13 cellular contexts compared by ENCODE assay signal in the genomic region with DNA sequence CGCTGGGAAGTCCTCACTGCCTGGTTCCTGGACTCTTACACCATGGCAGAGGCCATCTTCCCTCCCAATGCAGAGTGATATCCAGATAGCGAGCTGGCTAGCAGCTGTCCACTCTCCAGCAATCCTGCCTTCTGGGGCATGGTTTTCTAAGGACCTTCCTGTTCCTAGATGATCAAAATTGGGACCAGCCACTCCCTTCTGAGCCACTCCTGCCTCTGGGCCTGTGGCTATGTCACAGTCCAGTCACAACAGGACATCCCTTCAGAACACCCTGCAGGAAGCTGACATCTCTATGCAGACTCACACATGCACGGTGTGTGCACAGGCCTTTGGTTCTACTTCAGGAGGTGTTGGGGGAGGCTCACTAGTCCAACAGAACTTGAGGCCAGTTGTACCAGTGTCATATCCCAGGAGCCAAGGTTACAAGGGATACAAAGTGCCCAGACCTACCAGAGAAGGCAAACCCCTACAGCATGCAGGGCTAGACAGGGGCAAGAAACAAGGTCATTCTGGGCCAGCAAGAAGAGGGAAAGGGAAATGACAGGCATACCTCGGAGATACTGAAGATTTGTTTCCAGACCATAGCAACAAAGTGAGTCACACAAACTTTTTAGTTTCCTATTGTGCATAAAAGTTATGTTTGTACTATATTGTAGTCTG. TPM values are rescaled to one million over a fixed set of nuclear protein-coding genes. Genes with fewer than 3 reads are reported as not detected.
A peak's percentile ranks its signal among the peaks of the same experiment; 100 is the strongest.
DNase-seq lines count a peak whose midpoint lies in the region; ATAC-seq and TF ChIP-seq lines count a peak whose summit lies in the region.
"Had no signal": no experiment of that assay in that cellular context is flagged by ENCODE, and none has a peak within 500 bp of the region (broad histone marks: within the 10 kb centered on the region; RNA-seq: fewer than 3 reads in every experiment).

No MANE protein-coding gene starts in this region.

- POLR2A ChIA-PET in activated CD8-positive, alpha-beta T cell treated with anti-CD3 and anti-CD28 coated beads for 36 hours (lab: Charles Lee): interaction anchor here (2.3 kb wide), 1 partner anchor 15 kb away, joined by 7 read pairs; a partner anchor contains a TSS

- H3K4me3 Mint-ChIP-seq in activated CD8-positive, alpha-beta T cell treated with anti-CD3 and anti-CD28 coated beads for 36 hours: no peak overlapping the region
- H3K4me3 Mint-ChIP-seq in osteocyte (ENCODE audit: unreplicated experiment): no peak overlapping the region
- H3K4me3 Mint-ChIP-seq in activated naive CD4-positive, alpha-beta T cell treated with anti-CD3 and anti-CD28 coated beads, Interleukin-2, amount 10 ng/mL, durations not matched to agents 7 days and 5 days: no peak overlapping the region

- H3K27me3 ChIP-seq in GM23248 (replicated peaks; ENCODE audit: insufficient read depth): no peaks in the 10 kb centered on the region
- H3K27me3 ChIP-seq in fibroblast of lung (ENCODE audit: control insufficient read depth, insufficient read depth, low read length): no peaks in the 10 kb centered on the region
- H3K27me3 ChIP-seq: Peyer's patch had no signal

- H3K9me2 ChIP-seq in GM23248 (ENCODE audit: insufficient read depth): no peaks in the 10 kb centered on the region

- H3K36me3 ChIP-seq in GM23248 (ENCODE audit: low read depth): peaks cover 13% of the 10 kb centered on the region; the same call in 1 of the 2 replicates
- H3K36me3 ChIP-seq in fibroblast of lung (ENCODE audit: control insufficient read depth, insufficient read depth, low read length): peaks cover 8% of the 10 kb centered on the region

- no peak overlapping the region for H2AFZ ChIP-seq in GM23248
- peak overlapping the region; percentile 20 for H2AFZ ChIP-seq in fibroblast of lung (ENCODE audit: low read length)

- H4K20me1 ChIP-seq in GM23248 (ENCODE audit: insufficient read depth): no peaks in the 10 kb centered on the region
- no peaks in the 10 kb centered on the region for H4K20me1 ChIP-seq in fibroblast of lung (ENCODE audit: control insufficient read depth, extremely low read depth, insufficient read depth, low read length)

- in situ Hi-C loops in GM23248 (cut with MboI): no loop called here

- H3K4me3 ChIP-seq in GM23248 (no peak overlapping the region), fibroblast of lung (replicated peaks in 1 of 4; ENCODE audit: control extremely low read depth in 1 of 4, insufficient read depth in 1 of 4, low read depth in 3 of 4, low read length in 4 of 4) (no peak overlapping the region)
- H3K4me3 ChIP-seq: Peyer's patch had no signal

- H3K9me3 ChIP-seq in GM23248 (ENCODE audit: low read depth): no peaks in the 10 kb centered on the region
- no peaks in the 10 kb centered on the region for H3K9me3 ChIP-seq in fibroblast of lung (ENCODE audit: control insufficient read depth, insufficient read depth, low read depth, low read length)
- H3K9me3 ChIP-seq: Peyer's patch had no signal

- H3K36me3 Mint-ChIP-seq in activated CD8-positive, alpha-beta T cell treated with anti-CD3 and anti-CD28 coated beads for 36 hours (ENCODE audit: low read depth): peaks cover 14% of the 10 kb centered on the region
- H3K36me3 Mint-ChIP-seq in osteocyte (ENCODE audit: unreplicated experiment): peaks cover 11% of the 10 kb centered on the region
- H3K36me3 Mint-ChIP-seq in activated naive CD4-positive, alpha-beta T cell treated with anti-CD3 and anti-CD28 coated beads, Interleukin-2, amount 10 ng/mL, durations not matched to agents 7 days and 5 days: peaks cover 19% of the 10 kb centered on the region

- no peaks in the 10 kb centered on the region for H3K9me3 Mint-ChIP-seq in activated CD8-positive, alpha-beta T cell treated with anti-CD3 and anti-CD28 coated beads for 36 hours
- H3K9me3 Mint-ChIP-seq in osteocyte (ENCODE audit: unreplicated experiment): no peaks in the 10 kb centered on the region
- H3K9me3 Mint-ChIP-seq in activated naive CD4-positive, alpha-beta T cell treated with anti-CD3 and anti-CD28 coated beads, Interleukin-2, amount 10 ng/mL, durations not matched to agents 7 days and 5 days: no peaks in the 10 kb centered on the region
- H3K9me3 Mint-ChIP-seq: naive B cell had no signal

- peak; percentile 17 for ATAC-seq in activated CD8-positive, alpha-beta T cell treated with anti-CD3 and anti-CD28 coated beads for 36 hours
- ATAC-seq: sciatic nerve had no signal

- peaks cover 18% of the 10 kb centered on the region for H3K4me1 ChIP-seq in GM23248 (ENCODE audit: insufficient read depth)
- H3K4me1 ChIP-seq in fibroblast of lung (ENCODE audit: control insufficient read depth, extremely low read depth, insufficient read depth, low read length): peaks cover 8% of the 10 kb centered on the region
- H3K4me1 ChIP-seq: Peyer's patch had no signal

- 57 to 61% methylated on average over 4 of the region's 4 CpGs for WGBS in GM23248 (ENCODE audit: low coverage in 1 of 2, low lambda C conversion rate in 2 of 2, missing lambda C conversion rate in 2 of 2), 2 experiments

- H3K27ac ChIP-seq in GM23248 (peak overlapping the region; percentile 81), fibroblast of lung (ENCODE audit: insufficient read depth, low read length) (peak overlapping the region; percentile 37)
- H3K27ac ChIP-seq: Peyer's patch had no signal

- no peak overlapping the region for H3K27ac Mint-ChIP-seq in activated CD8-positive, alpha-beta T cell treated with anti-CD3 and anti-CD28 coated beads for 36 hours
- H3K27ac Mint-ChIP-seq in osteocyte (ENCODE audit: unreplicated experiment): peak overlapping the region; percentile 21
- no peak overlapping the region for H3K27ac Mint-ChIP-seq in activated naive CD4-positive, alpha-beta T cell treated with anti-CD3 and anti-CD28 coated beads, Interleukin-2, amount 10 ng/mL, durations not matched to agents 7 days and 5 days

- H3K9ac ChIP-seq in GM23248 (peak overlapping the region; percentile 46), fibroblast of lung (ENCODE audit: insufficient read depth, low read length) (no peak overlapping the region)

- H3K4me1 Mint-ChIP-seq in activated CD8-positive, alpha-beta T cell treated with anti-CD3 and anti-CD28 coated beads for 36 hours (ENCODE audit: low read depth): no peaks in the 10 kb centered on the region
- H3K4me1 Mint-ChIP-seq in osteocyte (ENCODE audit: unreplicated experiment): peaks cover 8% of the 10 kb centered on the region
- H3K4me1 Mint-ChIP-seq in activated naive CD4-positive, alpha-beta T cell treated with anti-CD3 and anti-CD28 coated beads, Interleukin-2, amount 10 ng/mL, durations not matched to agents 7 days and 5 days: no peaks in the 10 kb centered on the region

- CTCF ChIA-PET in activated CD8-positive, alpha-beta T cell treated with anti-CD3 and anti-CD28 coated beads for 36 hours (lab: Charles Lee): no interaction called here
- CTCF ChIA-PET in activated naive CD4-positive, alpha-beta T cell treated with anti-CD3 and anti-CD28 coated beads, Interleukin-2, amount 10 ng/mL, durations not matched to agents 7 days and 5 days (lab: Charles Lee): no interaction called here

- intact Hi-C loops in activated CD8-positive, alpha-beta T cell treated with anti-CD3 and anti-CD28 coated beads for 36 hours (cut with micrococcal nuclease): no loop called here

- no peak for TF ChIP-seq CTCF in activated CD8-positive, alpha-beta T cell treated with anti-CD3 and anti-CD28 coated beads for 36 hours (IDR thresholded peaks at IDR 0.05)
- TF ChIP-seq CTCF in fibroblast of lung (conservative IDR thresholded peaks at IDR 0.05 in 1 of 2, IDR thresholded peaks at IDR 0.05 in 1 of 2; ENCODE audit: low read depth in 1 of 2, low read length in 2 of 2): no peak
- no peak for TF ChIP-seq CTCF in osteocyte (IDR thresholded peaks at IDR 0.05)

- DNase-seq in GM23248 (peak; percentile 74), fibroblast of lung (ENCODE audit: low read depth in 2 of 2) (peak in 1 of 2 donors; percentile 48), osteocyte (ENCODE audit: extremely low spot score, unreplicated experiment) (no peak), epidermal melanocyte (ENCODE audit: insufficient read length, low spot score) (no peak)
- no peak for DNase-seq in activated CD8-positive, alpha-beta T cell treated with anti-CD3 and anti-CD28 coated beads for 36 hours
- no peak for DNase-seq in activated naive CD4-positive, alpha-beta T cell (lab: John Stamatoyannopoulos, UW)
- no peak for DNase-seq in activated naive CD4-positive, alpha-beta T cell treated with anti-CD3 and anti-CD28 coated beads, Interleukin-2, amount 10 ng/mL, durations not matched to agents 7 days and 5 days
- DNase-seq: activated naive CD4-positive, alpha-beta T cell treated with anti-CD3 and anti-CD28 coated beads, Interleukin-2, amount 50 U/mL, for 16 hours; naive B cell; NCI-H446 treated with DMSO at 0.1 percent for 48 hours; Peyer's patch; T-helper 2 cell had no signal

- peaks cover 37% of the 10 kb centered on the region for H3F3A ChIP-seq in GM23248 (ENCODE audit: insufficient read depth)

- H3K4me2 ChIP-seq in GM23248 (ENCODE audit: unreplicated experiment): peak overlapping the region; percentile 47
- peak overlapping the region; percentile 25 for H3K4me2 ChIP-seq in fibroblast of lung (ENCODE audit: extremely low read depth, insufficient read depth, low read length)

- H3K27me3 Mint-ChIP-seq in activated CD8-positive, alpha-beta T cell treated with anti-CD3 and anti-CD28 coated beads for 36 hours: peaks cover 2% of the 10 kb centered on the region
- peaks cover 11% of the 10 kb centered on the region for H3K27me3 Mint-ChIP-seq in osteocyte (ENCODE audit: unreplicated experiment)
- peaks cover 21% of the 10 kb centered on the region for H3K27me3 Mint-ChIP-seq in activated naive CD4-positive, alpha-beta T cell treated with anti-CD3 and anti-CD28 coated beads, Interleukin-2, amount 10 ng/mL, durations not matched to agents 7 days and 5 days
- H3K27me3 Mint-ChIP-seq: naive B cell had no signal

- no peaks in the 10 kb centered on the region for H3K79me2 ChIP-seq in GM23248 (ENCODE audit: insufficient read depth)
- no peaks in the 10 kb centered on the region for H3K79me2 ChIP-seq in fibroblast of lung (ENCODE audit: control insufficient read depth, insufficient read depth, low read length)

RNA-seq across cellular contexts. Expression of a gene that starts 2.7 kb away (rescaled TPM):
- total RNA-seq in GM23248 (2014; rRNA removed; shearing (Covaris generic)): not detected in 2 replicates
- not detected in 2 replicates for polyA plus RNA-seq in GM23248 (2016; fragmentation: Nextera tagmentation; extraction: Ambion mirVana)
- total RNA-seq in activated CD8-positive, alpha-beta T cell treated with anti-CD3 and anti-CD28 coated beads for 36 hours: not detected
- not detected in 2 replicates for total RNA-seq in fibroblast of lung
- not detected in 2 replicates for polyA plus RNA-seq in fibroblast of lung
- not detected in 2 replicates for polyA plus RNA-seq in fibroblast of lung (2012)
- polyA minus RNA-seq in fibroblast of lung (ENCODE audit: low replicate concordance): not detected in 2 replicates
- total RNA-seq in osteocyte: not detected in 2 replicates
- total RNA-seq: Peyer's patch, sciatic nerve had no signal

RNA-seq across cellular contexts. Expression of a gene that starts 15.7 kb away (rescaled TPM):
- 319 and 415 TPM in 2 replicates for total RNA-seq in GM23248 (2014; rRNA removed; shearing (Covaris generic))
- 197 and 204 TPM in 2 replicates for polyA plus RNA-seq in GM23248 (2016; fragmentation: Nextera tagmentation; extraction: Ambion mirVana)
- 100 to 1,000 TPM; 568 to 572 TPM for total RNA-seq in activated CD8-positive, alpha-beta T cell treated with anti-CD3 and anti-CD28 coated beads for 36 hours
- total RNA-seq in fibroblast of lung: 192 and 370 TPM in 2 replicates
- 323 and 410 TPM in 2 replicates for polyA plus RNA-seq in fibroblast of lung
- polyA plus RNA-seq in fibroblast of lung (2012): 257 and 260 TPM in 2 replicates
- polyA minus RNA-seq in fibroblast of lung (ENCODE audit: low replicate concordance): 667 and 956 TPM in 2 replicates
- 315 and 331 TPM in 2 replicates for total RNA-seq in osteocyte

RNA-seq across cellular contexts. Expression of a gene that starts 20.3 kb away (rescaled TPM):
- 0.89 and 1.8 TPM in 2 replicates for total RNA-seq in GM23248 (2014; rRNA removed; shearing (Covaris generic))
- 2.8 and 3.5 TPM in 2 replicates for polyA plus RNA-seq in GM23248 (2016; fragmentation: Nextera tagmentation; extraction: Ambion mirVana)
- total RNA-seq in activated CD8-positive, alpha-beta T cell treated with anti-CD3 and anti-CD28 coated beads for 36 hours: 1 to 10 TPM in 1 of 2 experiments, under 1 TPM in 1; 0.86 to 1.1 TPM
- total RNA-seq in fibroblast of lung: 4.1 and 11.2 TPM in 2 replicates
- 9.1 and 16.0 TPM in 2 replicates for polyA plus RNA-seq in fibroblast of lung
- 4.9 and 7.7 TPM in 2 replicates for polyA plus RNA-seq in fibroblast of lung (2012)
- 0.52 and 5.2 TPM in 2 replicates for polyA minus RNA-seq in fibroblast of lung (ENCODE audit: low replicate concordance)
- total RNA-seq in osteocyte: 8.8 and 9.0 TPM in 2 replicates
- total RNA-seq: Peyer's patch had no signal

RNA-seq across cellular contexts. Expression of a gene that starts 21.3 kb away (rescaled TPM):
- total RNA-seq in GM23248 (2014; rRNA removed; shearing (Covaris generic)): 20.4 and 22.9 TPM in 2 replicates
- polyA plus RNA-seq in GM23248 (2016; fragmentation: Nextera tagmentation; extraction: Ambion mirVana): 12.3 and 15.0 TPM in 2 replicates
- 10 to 100 TPM; 11.3 to 13.0 TPM for total RNA-seq in activated CD8-positive, alpha-beta T cell treated with anti-CD3 and anti-CD28 coated beads for 36 hours
- 44.3 and 47.5 TPM in 2 replicates for total RNA-seq in fibroblast of lung
- polyA plus RNA-seq in fibroblast of lung: 3.7 and 5.1 TPM in 2 replicates
- polyA plus RNA-seq in fibroblast of lung (2012): 10.8 and 11.5 TPM in 2 replicates
- polyA minus RNA-seq in fibroblast of lung (ENCODE audit: low replicate concordance): 3.2 and 7.3 TPM in 2 replicates
- total RNA-seq in osteocyte: 28.7 and 33.2 TPM in 2 replicates

RNA-seq across cellular contexts. Expression of a gene that starts 28.1 kb away (rescaled TPM):
- total RNA-seq in GM23248 (2014; rRNA removed; shearing (Covaris generic)): 4.1 and 4.9 TPM in 2 replicates
- polyA plus RNA-seq in GM23248 (2016; fragmentation: Nextera tagmentation; extraction: Ambion mirVana): 3.7 and 4.2 TPM in 2 replicates
- total RNA-seq in activated CD8-positive, alpha-beta T cell treated with anti-CD3 and anti-CD28 coated beads for 36 hours: 10 to 100 TPM; 17.0 to 17.7 TPM
- 6.2 and 17.2 TPM in 2 replicates for total RNA-seq in fibroblast of lung
- polyA plus RNA-seq in fibroblast of lung: 18.6 and 19.2 TPM in 2 replicates
- 9.9 and 10.6 TPM in 2 replicates for polyA plus RNA-seq in fibroblast of lung (2012)
- polyA minus RNA-seq in fibroblast of lung (ENCODE audit: low replicate concordance): 19.0 and 20.3 TPM in 2 replicates
- total RNA-seq in osteocyte: 12.1 and 13.8 TPM in 2 replicates
